In the genomic region with DNA sequence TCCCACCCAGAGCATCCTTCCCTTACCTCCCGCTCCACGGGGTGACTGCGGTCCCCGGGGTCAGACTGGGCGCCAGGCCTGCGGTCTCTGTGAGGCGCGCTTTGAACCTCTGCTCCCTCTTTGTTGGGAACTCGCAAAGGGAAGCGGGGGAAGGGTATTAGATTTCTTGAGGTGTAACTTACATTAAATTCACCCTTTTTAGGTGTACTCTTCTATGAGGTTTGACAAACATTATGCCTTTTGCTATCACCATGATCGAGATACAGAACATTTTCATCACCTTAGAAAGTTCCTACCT, we compare ENCODE assay signal across 8 cellular contexts. TPM values are rescaled to one million over a fixed set of nuclear protein-coding genes. Genes with fewer than 3 reads are reported as not detected.
A peak's percentile ranks its signal among the peaks of the same experiment; 100 is the strongest.
DNase-seq lines count a peak whose midpoint lies in the region; ATAC-seq lines count a peak whose summit lies in the region.

No MANE protein-coding gene starts in this region.

- peak overlapping the region; percentile 82 for H3K4me3 ChIP-seq in iPS-18c (ENCODE audit: insufficient read depth, low read depth, low read length)

- intact Hi-C loops in activated T-helper 1 cell treated with anti-CD3 and anti-CD28 coated beads, Interleukin-12 subunit alpha, Interleukin-12 subunit beta, Interleukin-2, Interleukin-4 antibody, amounts not matched to agents 30 ng/mL and 10 ng/mL and 1 ng/mL, durations not matched to agents 14 hours and 24 hours and 36 hours (cut with micrococcal nuclease): loop anchor here (5.0 kb wide), 1 partner anchor 57 kb away; no protein-coding TSS in a partner anchor

- H3K27ac ChIP-seq in substantia nigra (ENCODE audit: low read depth, low read length, poor library complexity, severe bottlenecking): peak overlapping the region; percentile 80

- peaks cover 45% of the 10 kb centered on the region for H3K36me3 Mint-ChIP-seq in T-helper 2 cell treated with Interferon-gamma antibody and Interleukin-4, amounts not matched to agents 5 μg/mL and 100 μg/mL, for 36 hours (ENCODE audit: low read depth)
- H3K36me3 Mint-ChIP-seq in activated T-helper 1 cell treated with anti-CD3 and anti-CD28 coated beads, Interleukin-12 subunit alpha, Interleukin-12 subunit beta, Interleukin-2, Interleukin-4 antibody, amounts not matched to agents 30 ng/mL and 10 ng/mL and 1 ng/mL, durations not matched to agents 14 hours and 24 hours and 36 hours (ENCODE audit: low read depth): peaks cover 7% of the 10 kb centered on the region

- no peak for DNase-seq in T-helper 2 cell treated with Interferon-gamma antibody and Interleukin-4, amounts not matched to agents 5 μg/mL and 100 μg/mL, for 36 hours (ENCODE audit: low spot score)
- no peak for DNase-seq in T-helper 2 cell
- DNase-seq in activated T-helper 1 cell treated with anti-CD3 and anti-CD28 coated beads, Interleukin-12 subunit alpha, Interleukin-12 subunit beta, Interleukin-2, Interleukin-4 antibody, amounts not matched to agents 30 ng/mL and 10 ng/mL and 1 ng/mL, durations not matched to agents 14 hours and 24 hours and 36 hours (ENCODE audit: low spot score): no peak
- DNase-seq in substantia nigra (lab: John Stamatoyannopoulos, UW): no peak
- DNase-seq in NCI-H1417 (lab: John Stamatoyannopoulos, UW): no peak

- H3K4me3 Mint-ChIP-seq in T-helper 2 cell treated with Interferon-gamma antibody and Interleukin-4, amounts not matched to agents 5 μg/mL and 100 μg/mL, for 36 hours: peak overlapping the region; percentile 100
- peak overlapping the region; percentile 97 for H3K4me3 Mint-ChIP-seq in activated T-helper 1 cell treated with anti-CD3 and anti-CD28 coated beads, Interleukin-12 subunit alpha, Interleukin-12 subunit beta, Interleukin-2, Interleukin-4 antibody, amounts not matched to agents 30 ng/mL and 10 ng/mL and 1 ng/mL, durations not matched to agents 14 hours and 24 hours and 36 hours

- no peaks in the 10 kb centered on the region for H3K27me3 Mint-ChIP-seq in T-helper 2 cell treated with Interferon-gamma antibody and Interleukin-4, amounts not matched to agents 5 μg/mL and 100 μg/mL, for 36 hours (ENCODE audit: low read depth)
- H3K27me3 Mint-ChIP-seq in activated T-helper 1 cell treated with anti-CD3 and anti-CD28 coated beads, Interleukin-12 subunit alpha, Interleukin-12 subunit beta, Interleukin-2, Interleukin-4 antibody, amounts not matched to agents 30 ng/mL and 10 ng/mL and 1 ng/mL, durations not matched to agents 14 hours and 24 hours and 36 hours (ENCODE audit: insufficient read depth): no peaks in the 10 kb centered on the region

- H3K4me1 Mint-ChIP-seq in T-helper 2 cell treated with Interferon-gamma antibody and Interleukin-4, amounts not matched to agents 5 μg/mL and 100 μg/mL, for 36 hours (ENCODE audit: low read depth): peaks cover 32% of the 10 kb centered on the region
- peaks cover 55% of the 10 kb centered on the region for H3K4me1 Mint-ChIP-seq in activated T-helper 1 cell treated with anti-CD3 and anti-CD28 coated beads, Interleukin-12 subunit alpha, Interleukin-12 subunit beta, Interleukin-2, Interleukin-4 antibody, amounts not matched to agents 30 ng/mL and 10 ng/mL and 1 ng/mL, durations not matched to agents 14 hours and 24 hours and 36 hours (ENCODE audit: low read depth)

- peaks cover 2% of the 10 kb centered on the region for H3K9me3 ChIP-seq in iPS-18c (ENCODE audit: control insufficient read depth, insufficient read depth, low read length)

- no peak for ATAC-seq in GM18498 (IDR thresholded peaks at IDR 0.05; ENCODE audit: unreplicated experiment)
- ATAC-seq in GM19467 (IDR thresholded peaks at IDR 0.05; ENCODE audit: unreplicated experiment): no peak

- peak overlapping the region; percentile 93 for H3K27ac Mint-ChIP-seq in T-helper 2 cell treated with Interferon-gamma antibody and Interleukin-4, amounts not matched to agents 5 μg/mL and 100 μg/mL, for 36 hours
- peak overlapping the region; percentile 83 for H3K27ac Mint-ChIP-seq in activated T-helper 1 cell treated with anti-CD3 and anti-CD28 coated beads, Interleukin-12 subunit alpha, Interleukin-12 subunit beta, Interleukin-2, Interleukin-4 antibody, amounts not matched to agents 30 ng/mL and 10 ng/mL and 1 ng/mL, durations not matched to agents 14 hours and 24 hours and 36 hours

- H3K9me3 Mint-ChIP-seq in T-helper 2 cell treated with Interferon-gamma antibody and Interleukin-4, amounts not matched to agents 5 μg/mL and 100 μg/mL, for 36 hours: no peaks in the 10 kb centered on the region
- H3K9me3 Mint-ChIP-seq in activated T-helper 1 cell treated with anti-CD3 and anti-CD28 coated beads, Interleukin-12 subunit alpha, Interleukin-12 subunit beta, Interleukin-2, Interleukin-4 antibody, amounts not matched to agents 30 ng/mL and 10 ng/mL and 1 ng/mL, durations not matched to agents 14 hours and 24 hours and 36 hours: no peaks in the 10 kb centered on the region

RNA-seq across cellular contexts. Expression of gene DCK, which starts 0.6 kb away (rescaled TPM):
- 35.6 and 37.3 TPM in 2 replicates for total RNA-seq in activated T-helper 1 cell treated with anti-CD3 and anti-CD28 coated beads, Interleukin-12 subunit alpha, Interleukin-12 subunit beta, Interleukin-2, Interleukin-4 antibody, amounts not matched to agents 30 ng/mL and 10 ng/mL and 1 ng/mL, durations not matched to agents 14 hours and 24 hours and 36 hours
